ENCODE assay signal across 25 cellular contexts in the genomic region with DNA sequence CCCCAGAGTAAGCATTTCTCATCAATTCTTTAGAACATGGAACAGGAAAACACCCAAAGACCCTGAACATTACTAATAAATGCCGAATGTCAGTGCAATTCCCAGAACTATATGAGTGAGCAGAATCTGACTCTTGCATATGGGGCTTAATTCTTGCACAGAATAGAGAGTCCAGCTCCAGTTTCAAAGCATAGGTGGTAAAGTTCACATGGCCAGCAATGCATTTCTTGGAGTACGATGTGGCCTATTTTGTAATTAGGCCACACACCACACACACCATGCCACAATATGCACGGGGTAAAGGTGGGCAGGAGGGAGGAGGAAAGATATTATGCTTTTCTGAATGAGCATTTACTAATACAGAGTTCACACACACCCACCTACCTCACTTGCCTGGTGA. TPM values are rescaled to one million over a fixed set of nuclear protein-coding genes. Genes with fewer than 3 reads are reported as not detected.
A peak's percentile ranks its signal among the peaks of the same experiment; 100 is the strongest.
DNase-seq lines count a peak whose midpoint lies in the region; ATAC-seq and TF ChIP-seq lines count a peak whose summit lies in the region.
"Had no signal": no experiment of that assay in that cellular context is flagged by ENCODE, and none has a peak within 500 bp of the region (broad histone marks: within the 10 kb centered on the region; RNA-seq: fewer than 3 reads in every experiment).

No MANE protein-coding gene starts in this region.

- H3K27me3 ChIP-seq in MM.1S (replicated peaks; ENCODE audit: insufficient read depth, low read length) = no peaks in the 10 kb centered on the region
- H3K27me3 ChIP-seq: BLaER1 had no signal

- H3K4me2 ChIP-seq in MM.1S (ENCODE audit: low read depth, low read length) = peak overlapping the region; percentile 37
- H3K4me2 ChIP-seq: BLaER1, GM23338, SK-N-SH had no signal

- no peaks in the 10 kb centered on the region for H3K9me2 ChIP-seq in MM.1S (replicated peaks; ENCODE audit: insufficient read depth, low read length)
- H3K9me2 ChIP-seq: SK-N-SH had no signal

- DNase-seq in MM.1S (no peak), T-helper 17 cell (no peak), NCI-H748 treated with DMSO at 0.1 percent for 48 hours (lab: John Stamatoyannopoulos, UW) (no peak)
- DNase-seq in activated T-cell treated with anti-CD3 and anti-CD28 coated beads, Interleukin-2, amount 50 U/mL, for 4 hours = no peak
- DNase-seq: CD4-positive, alpha-beta T cell; COR-L47; DMS 273 treated with DMSO at 0.1 percent for 48 hours; DMS79 treated with DMSO at 0.1 percent for 48 hours; Kasumi-1; NCI-H1417; NCI-H1694 treated with DMSO at 0.1 percent for 48 hours; NCI-H2081 treated with DMSO at 0.1 percent for 48 hours; NCI-H2171 treated with DMSO at 0.1 percent for 48 hours; NCI-H446; NCI-H526; SHP77; SK-N-SH had no signal

- H3K27ac Mint-ChIP-seq in T-helper 17 cell = no peak overlapping the region
- H3K27ac Mint-ChIP-seq: CD4-positive, alpha-beta T cell; GM23338; IgD-negative memory B cell had no signal

- peaks cover 56% of the 10 kb centered on the region for H3K27me3 Mint-ChIP-seq in T-helper 17 cell
- H3K27me3 Mint-ChIP-seq in activated T-cell treated with anti-CD3 and anti-CD28 coated beads, Interleukin-2, amount 50 U/mL, for 4 hours (ENCODE audit: low read depth) = peaks cover 9% of the 10 kb centered on the region

- H3K9ac ChIP-seq in MM.1S (ENCODE audit: low read length) = no peak overlapping the region
- H3K9ac ChIP-seq: BLaER1, SK-N-SH had no signal

- peaks cover 14% of the 10 kb centered on the region for H3K4me1 ChIP-seq in MM.1S (ENCODE audit: low read length)
- H3K4me1 ChIP-seq: BLaER1, HAP-1 had no signal

- TF ChIP-seq CTCF in MM.1S (IDR thresholded peaks at IDR 0.05; ENCODE audit: low read length) = no peak

- peak; percentile 24 for ATAC-seq in GM19438 (IDR thresholded peaks at IDR 0.05; ENCODE audit: low read depth, unreplicated experiment)
- peak; percentile 11 for ATAC-seq in HG02763 (IDR thresholded peaks at IDR 0.05; ENCODE audit: unreplicated experiment)
- no peak for ATAC-seq in T-helper 17 cell
- no peak for ATAC-seq in activated T-cell treated with anti-CD3 and anti-CD28 coated beads, Interleukin-2, amount 50 U/mL, for 4 hours
- no peak for ATAC-seq in GM18511 (IDR thresholded peaks at IDR 0.05; ENCODE audit: unreplicated experiment)
- ATAC-seq: GM23338 had no signal

- no peak overlapping the region for H3K4me3 ChIP-seq in MM.1S (ENCODE audit: low read length)
- H3K4me3 ChIP-seq: BLaER1, GM23338, HAP-1 had no signal

- no peaks in the 10 kb centered on the region; the same call in 1 of the 2 replicates for H3F3A ChIP-seq in MM.1S (ENCODE audit: insufficient read depth, low read length)

- H4K20me1 ChIP-seq in MM.1S (ENCODE audit: insufficient read depth, low read length) = no peaks in the 10 kb centered on the region
- H4K20me1 ChIP-seq: BLaER1 had no signal

- H3K4me3 Mint-ChIP-seq in T-helper 17 cell = no peak overlapping the region
- no peak overlapping the region for H3K4me3 Mint-ChIP-seq in activated T-cell treated with anti-CD3 and anti-CD28 coated beads, Interleukin-2, amount 50 U/mL, for 4 hours
- H3K4me3 Mint-ChIP-seq: CD4-positive, alpha-beta T cell; GM23338; IgD-negative memory B cell had no signal

- no peaks in the 10 kb centered on the region for H3K9me3 Mint-ChIP-seq in activated T-cell treated with anti-CD3 and anti-CD28 coated beads, Interleukin-2, amount 50 U/mL, for 4 hours
- H3K9me3 Mint-ChIP-seq: CD4-positive, alpha-beta T cell; GM23338 had no signal

- no peaks in the 10 kb centered on the region for H3K4me1 Mint-ChIP-seq in T-helper 17 cell
- H3K4me1 Mint-ChIP-seq in activated T-cell treated with anti-CD3 and anti-CD28 coated beads, Interleukin-2, amount 50 U/mL, for 4 hours (ENCODE audit: low read depth) = no peaks in the 10 kb centered on the region
- H3K4me1 Mint-ChIP-seq: IgD-negative memory B cell had no signal

- H3K9me3 ChIP-seq in MM.1S (replicated peaks; ENCODE audit: insufficient read depth, low read length) (no peaks in the 10 kb centered on the region), T-helper 17 cell (ENCODE audit: control insufficient read depth, low read length, poor library complexity, severe bottlenecking) (no peaks in the 10 kb centered on the region)
- H3K9me3 ChIP-seq: BLaER1, HAP-1, SK-N-SH had no signal

- H2AFZ ChIP-seq in MM.1S (ENCODE audit: low read length) = peak overlapping the region; percentile 6; the same call in 1 of the 2 replicates
- H2AFZ ChIP-seq: GM23338 had no signal

- 0 out of 2 replicates have a peak overlapping the region, but pooled peaks have one; percentile 6 for H3K27ac ChIP-seq in MM.1S (ENCODE audit: low read length)
- H3K27ac ChIP-seq: BLaER1 had no signal

- no peaks in the 10 kb centered on the region for H3K36me3 ChIP-seq in MM.1S (replicated peaks; ENCODE audit: insufficient read depth, low read length)
- H3K36me3 ChIP-seq: BLaER1, HAP-1 had no signal

- no peaks in the 10 kb centered on the region for H3K36me3 Mint-ChIP-seq in T-helper 17 cell (ENCODE audit: low read depth)
- H3K36me3 Mint-ChIP-seq in activated T-cell treated with anti-CD3 and anti-CD28 coated beads, Interleukin-2, amount 50 U/mL, for 4 hours (ENCODE audit: insufficient read depth) = no peaks in the 10 kb centered on the region
- H3K36me3 Mint-ChIP-seq: IgD-negative memory B cell had no signal

- no peaks in the 10 kb centered on the region for H3K79me2 ChIP-seq in MM.1S (ENCODE audit: low read length)

RNA-seq across cellular contexts. Expression of gene PLA2R1, which starts 56.5 kb away (rescaled TPM):
- total RNA-seq in T-helper 17 cell = not detected
- total RNA-seq in activated T-cell treated with anti-CD3 and anti-CD28 coated beads, Interleukin-2, amount 50 U/mL, for 4 hours = under 1 TPM in 2 of 3 donors, not detected in 1; 0.03 to 0.05 TPM
- total RNA-seq: CD4-positive, alpha-beta T cell; T-helper 2 cell treated with Interferon-gamma antibody and Interleukin-4, amounts not matched to agents 100 ng/mL and 5 ng/mL, for 36 hours had no signal

Comparison
In these comparisons a context has a peak if more than half of its experiments do, and no peak if none do; other contexts are left out.
1. ATAC-seq: peak in GM19438 (single experiment) and HG02763 (single experiment); none in T-helper 17 cell (single experiment), activated T-cell treated with anti-CD3 and anti-CD28 coated beads, Interleukin-2, amount 50 U/mL, for 4 hours (0 of 2) and GM18511 (single experiment).